In genomic region chr14:59588136-59588535, GRCh38 we compare ENCODE assay signal across 20 cellular contexts. TPM values are rescaled to one million over a fixed set of nuclear protein-coding genes. Genes with fewer than 3 reads are reported as not detected.
DNase-seq lines count a peak whose midpoint lies in the region; TF ChIP-seq lines count a peak whose summit lies in the region.
"Had no signal": no experiment of that assay in that cellular context is flagged by ENCODE, and none has a peak within 500 bp of the region (broad histone marks: within the 10 kb centered on the region; RNA-seq: fewer than 3 reads in every experiment).

No MANE protein-coding gene starts in this region.

- H3K23ac ChIP-seq in neuronal stem cell (ENCODE audit: low read depth, low read length, poor library complexity) = no peak overlapping the region

- no peak overlapping the region for H2BK120ac ChIP-seq in neuronal stem cell (ENCODE audit: low read depth, low read length)

- H3K9ac ChIP-seq in neuronal stem cell (ENCODE audit: low read depth, low read length, poor library complexity) = no peak overlapping the region
- H3K9ac ChIP-seq: GM23248 had no signal

- H4K8ac ChIP-seq in neuronal stem cell (ENCODE audit: low read depth, low read length) = no peak overlapping the region

- H2BK12ac ChIP-seq in neuronal stem cell (ENCODE audit: low read length) = no peak overlapping the region

- H3K9me3 ChIP-seq in neuronal stem cell (replicated peaks in 1 of 2; ENCODE audit: control insufficient read depth in 2 of 2, insufficient read depth in 1 of 2, low read depth in 1 of 2, low read length in 2 of 2) (peaks cover 0 to 3% of the 10 kb centered on the region in 2 donors), suprapubic skin (no peaks in the 10 kb centered on the region)
- H3K9me3 ChIP-seq: Caco-2 had no signal

- whole genome bisulfite sequencing in neuronal stem cell (ENCODE audit: extremely low coverage in 2 of 2, insufficient read length in 2 of 2, insufficient replicate concordance in 1 of 2), 2 donors = no CpG with 5 or more reads among the region's 2 CpGs
- 59% methylated on average over 2 of the region's 2 CpGs for WGBS in suprapubic skin

- H3K9me3 Mint-ChIP-seq in endothelial cell (ENCODE audit: unreplicated experiment) = no peaks in the 10 kb centered on the region

- H3K36me3 Mint-ChIP-seq in endothelial cell (ENCODE audit: low read depth, unreplicated experiment) = no peaks in the 10 kb centered on the region
- H3K36me3 Mint-ChIP-seq: CD4-positive, CD25-positive, alpha-beta regulatory T cell; CD8-positive, alpha-beta T cell had no signal

- H3K36me3 ChIP-seq in neuronal stem cell (replicated peaks in 1 of 2; ENCODE audit: control insufficient read depth in 2 of 2, insufficient read depth in 2 of 2, low read length in 2 of 2) = peaks cover 0 to 2% of the 10 kb centered on the region in 2 donors
- H3K36me3 ChIP-seq in suprapubic skin = no peaks in the 10 kb centered on the region

- H3K4me3 Mint-ChIP-seq in endothelial cell (ENCODE audit: unreplicated experiment) = peak overlapping the region; percentile 44
- H3K4me3 Mint-ChIP-seq: CD4-positive, CD25-positive, alpha-beta regulatory T cell; CD8-positive, alpha-beta T cell had no signal

- TF ChIP-seq POLR2A in suprapubic skin (IDR thresholded peaks at IDR 0.05) = no peak

- H3K18ac ChIP-seq in neuronal stem cell (ENCODE audit: low read length) = peak overlapping the region; percentile 29

- peaks cover 21% of the 10 kb centered on the region for H3K4me1 Mint-ChIP-seq in endothelial cell (ENCODE audit: unreplicated experiment)

- H3K27ac ChIP-seq in neuronal stem cell (replicated peaks; ENCODE audit: low read length) = no peak overlapping the region
- H3K27ac ChIP-seq in suprapubic skin = no peak overlapping the region
- no peak overlapping the region for H3K27ac ChIP-seq in coronary artery
- H3K27ac ChIP-seq: GM23248 had no signal

- H3K27ac Mint-ChIP-seq in endothelial cell (ENCODE audit: unreplicated experiment) = peak overlapping the region; percentile 74
- H3K27ac Mint-ChIP-seq: CD4-positive, CD25-positive, alpha-beta regulatory T cell; CD8-positive, alpha-beta T cell had no signal

- no peaks in the 10 kb centered on the region for H3K27me3 Mint-ChIP-seq in endothelial cell (ENCODE audit: unreplicated experiment)

- no peak overlapping the region for H3K4me3 ChIP-seq in LNCaP clone FGC (ENCODE audit: low read depth, low read length)
- no peak overlapping the region for H3K4me3 ChIP-seq in neuronal stem cell (ENCODE audit: low read length in 2 of 2)
- no peak overlapping the region for H3K4me3 ChIP-seq in suprapubic skin
- no peak overlapping the region for H3K4me3 ChIP-seq in coronary artery
- H3K4me3 ChIP-seq: GM12878, GM23248 had no signal

- no peak overlapping the region for H3K14ac ChIP-seq in neuronal stem cell (ENCODE audit: low read length)

- H2AK5ac ChIP-seq in neuronal stem cell (ENCODE audit: low read depth, low read length) = no peak overlapping the region

- H2BK5ac ChIP-seq in neuronal stem cell (ENCODE audit: low read length) = no peak overlapping the region

- TF ChIP-seq CTCF in LNCaP clone FGC (IDR thresholded peaks at IDR 0.05; ENCODE audit: control insufficient read depth, extremely low read depth, insufficient read depth) (peak; percentile 3; the same call in 1 of the 2 replicates), endothelial cell (IDR thresholded peaks at IDR 0.05; ENCODE audit: unreplicated experiment) (no peak), suprapubic skin (IDR thresholded peaks at IDR 0.05) (no peak), coronary artery (IDR thresholded peaks at IDR 0.05) (no peak)

- H3K4me1 ChIP-seq in neuronal stem cell (ENCODE audit: control insufficient read depth in 2 of 2, insufficient read depth in 1 of 2, low read depth in 1 of 2, low read length in 2 of 2) (peaks cover 0 to 12% of the 10 kb centered on the region in 2 donors), suprapubic skin (no peaks in the 10 kb centered on the region)
- H3K4me1 ChIP-seq: Caco-2 had no signal

- no peaks in the 10 kb centered on the region for H3K27me3 ChIP-seq in neuronal stem cell (ENCODE audit: control insufficient read depth in 3 of 3, insufficient read depth in 3 of 3, low read depth in 1 of 3, low read length in 3 of 3)
- H3K27me3 ChIP-seq in suprapubic skin = no peaks in the 10 kb centered on the region

- no peak for TF ChIP-seq EP300 in suprapubic skin (IDR thresholded peaks at IDR 0.05)

- no peak overlapping the region for H4K91ac ChIP-seq in neuronal stem cell (ENCODE audit: low read depth, low read length, poor library complexity)

- no peak overlapping the region for H2BK15ac ChIP-seq in neuronal stem cell (ENCODE audit: low read length)

- DNase-seq in LNCaP clone FGC (ENCODE audit: low read depth) = no peak
- peak; percentile 9 for DNase-seq in endothelial cell (ENCODE audit: low spot score)
- no peak for DNase-seq in neuronal stem cell (ENCODE audit: low spot score)
- DNase-seq in SK-N-DZ (ENCODE audit: low spot score) = no peak
- DNase-seq in suprapubic skin (ENCODE audit: low spot score in 2 of 2) = no peak
- DNase-seq in coronary artery (ENCODE audit: low spot score) = no peak
- DNase-seq: C1 segment of cervical spinal cord; Caco-2; CD4-positive, CD25-positive, alpha-beta regulatory T cell; CD8-positive, alpha-beta T cell; DMS79; EL; GDM1; GM23248; H7; HCEC 1CT had no signal

- H3K4ac ChIP-seq in neuronal stem cell (ENCODE audit: low read length) = no peak overlapping the region

- no peak overlapping the region for H2AFZ ChIP-seq in neuronal stem cell (ENCODE audit: low read length)
- H2AFZ ChIP-seq: GM23248 had no signal

- H3K4me2 ChIP-seq in neuronal stem cell (ENCODE audit: insufficient read depth, low read length, poor library complexity, severe bottlenecking) = no peak overlapping the region

- H3K79me1 ChIP-seq in neuronal stem cell (ENCODE audit: low read depth, low read length) = no peaks in the 10 kb centered on the region

RNA-seq across cellular contexts. Expression of gene CCDC175, which starts 11.5 kb away (rescaled TPM):
- total RNA-seq in endothelial cell (ENCODE audit: unreplicated experiment) (not detected), suprapubic skin (not detected)
- polyA plus RNA-seq in neuronal stem cell (2013, experiment 1 of 2) = 0.81 TPM
- polyA plus RNA-seq in neuronal stem cell (2013, experiment 2 of 2) = 0.43 TPM
- not detected in 2 replicates for polyA plus RNA-seq in SK-N-DZ (2014; cell fraction: cytosol; rRNA removed)
- not detected in 2 replicates for polyA plus RNA-seq in SK-N-DZ (2014; cell fraction: nucleus; rRNA removed)
- total RNA-seq: A172; Caco-2; CD8-positive, alpha-beta T cell; GM12878; GM23248; H7 had no signal
- polyA plus RNA-seq: BJ; CD4-positive, CD25-positive, alpha-beta regulatory T cell; GM12878; GM23248; H1 had no signal
